In genomic region chr11:46379483-46380293, GRCh38 we compare ENCODE assay signal across 1 cellular context.
TF ChIP-seq lines count a peak whose summit lies in the region.
"Not testable (repeated sequence)": the region's sequence is repeated elsewhere in the genome, so short reads cannot be mapped to it uniquely, and the experiment has no call there.

No MANE protein-coding gene starts in this region.

TF ChIP-seq in HepG2, 621 proteins besides CTCF, POLR2A, EP300 and RAD21 (continues in another document):
- TF ChIP-seq AGO1 (IDR thresholded peaks at IDR 0.05; ENCODE audit: low read depth, low read length, poor library complexity, severe bottlenecking) (peak; percentile 21), SALL2 (CRISPR knock-in tag; IDR thresholded peaks at IDR 0.05) (peak; percentile 12; the same call in 1 of the 2 replicates), ATF3 (CRISPR knock-in tag; IDR thresholded peaks at IDR 0.05) (0 out of 2 replicates have a peak, but pooled peaks have one; percentile 1), BORCS8-MEF2B (CRISPR knock-in tag; IDR thresholded peaks at IDR 0.05) (peak; percentile 51; the same call in 1 of the 2 replicates), SIX1 (CRISPR knock-in tag; IDR thresholded peaks at IDR 0.05; ENCODE audit: borderline replicate concordance) (peak; percentile 39; the same call in 1 of the 2 replicates), ZNF543 (CRISPR knock-in tag; IDR thresholded peaks at IDR 0.05) (0 out of 2 replicates have a peak, but pooled peaks have one; percentile 36), SPEN (CRISPR knock-in tag; IDR thresholded peaks at IDR 0.05; ENCODE audit: low read depth) (peak; percentile 71; the same call in 1 of the 2 replicates), SIX4 (CRISPR knock-in tag; IDR thresholded peaks at IDR 0.05) (peak; percentile 86), ZNF770 (CRISPR knock-in tag; IDR thresholded peaks at IDR 0.05) (peak; percentile 86), PAXIP1 (CRISPR knock-in tag; conservative IDR thresholded peaks at IDR 0.05) (peak; percentile 36), ZNF746 (CRISPR knock-in tag; IDR thresholded peaks at IDR 0.05) (0 out of 2 replicates have a peak, but pooled peaks have one; percentile 26), IRF9 (CRISPR knock-in tag; IDR thresholded peaks at IDR 0.05; ENCODE audit: borderline replicate concordance) (0 out of 2 replicates have a peak, but pooled peaks have one; percentile 61), CENPT (CRISPR knock-in tag; IDR thresholded peaks at IDR 0.05; ENCODE audit: low read depth) (0 out of 2 replicates have a peak, but pooled peaks have one; percentile 59), DR1 (CRISPR knock-in tag; IDR thresholded peaks at IDR 0.05) (peak; percentile 68), MYC (CRISPR knock-in tag; IDR thresholded peaks at IDR 0.05; ENCODE audit: borderline replicate concordance) (peak; percentile 32; the same call in 1 of the 2 replicates), ZNF546 (CRISPR knock-in tag; conservative IDR thresholded peaks at IDR 0.05) (0 out of 2 replicates have a peak, but pooled peaks have one; percentile 57), SOX13 (CRISPR knock-in tag; conservative IDR thresholded peaks at IDR 0.05 in 1 of 2, IDR thresholded peaks at IDR 0.05 in 1 of 2) (peak in 1 of 2 experiments; percentile 51; a peak in 1 of 4 replicates), MAZ (CRISPR knock-in tag; IDR thresholded peaks at IDR 0.05; ENCODE audit: low read depth) (peak; percentile 53; the same call in 1 of the 2 replicates), PHF21A (CRISPR knock-in tag; IDR thresholded peaks at IDR 0.05) (0 out of 2 replicates have a peak, but pooled peaks have one; percentile 32), TFAP4 (IDR thresholded peaks at IDR 0.05; ENCODE audit: borderline replicate concordance, low read depth) (peak; percentile 58; the same call in 1 of the 2 replicates), ZFX (CRISPR knock-in tag; IDR thresholded peaks at IDR 0.05; ENCODE audit: low read depth) (peak; percentile 93), ZNF740 (CRISPR knock-in tag; IDR thresholded peaks at IDR 0.05) (0 out of 2 replicates have a peak, but pooled peaks have one; percentile 21), MEIS1 (CRISPR knock-in tag; IDR thresholded peaks at IDR 0.05; ENCODE audit: borderline replicate concordance) (0 out of 2 replicates have a peak, but pooled peaks have one; percentile 47), PATZ1 (CRISPR knock-in tag; IDR thresholded peaks at IDR 0.05) (peak; percentile 81; the same call in 1 of the 2 replicates), ZNF792 (CRISPR knock-in tag; IDR thresholded peaks at IDR 0.05) (peak; percentile 66), ZNF263 (CRISPR knock-in tag; IDR thresholded peaks at IDR 0.05) (peak; percentile 93), ZNF160 (CRISPR knock-in tag; IDR thresholded peaks at IDR 0.05) (0 out of 2 replicates have a peak, but pooled peaks have one; percentile 33), THAP11 (CRISPR knock-in tag; IDR thresholded peaks at IDR 0.05) (0 out of 2 replicates have a peak, but pooled peaks have one; percentile 26), ZBTB38 (CRISPR knock-in tag; IDR thresholded peaks at IDR 0.05) (peak; percentile 13; the same call in 1 of the 2 replicates), ARID4A (CRISPR knock-in tag; IDR thresholded peaks at IDR 0.05; ENCODE audit: borderline replicate concordance) (peak; percentile 45; the same call in 1 of the 2 replicates), KAT7 (CRISPR knock-in tag; IDR thresholded peaks at IDR 0.05; ENCODE audit: borderline replicate concordance) (peak; percentile 35; the same call in 1 of the 2 replicates), RXRB (CRISPR knock-in tag; IDR thresholded peaks at IDR 0.05; ENCODE audit: borderline replicate concordance) (0 out of 2 replicates have a peak, but pooled peaks have one; percentile 12), MAX (IDR thresholded peaks at IDR 0.05) (0 out of 2 replicates have a peak, but pooled peaks have one; percentile 55), ZBTB20 (CRISPR knock-in tag; IDR thresholded peaks at IDR 0.05; ENCODE audit: borderline replicate concordance, low read depth) (peak; percentile 24; the same call in 1 of the 2 replicates), ZNF574 (CRISPR knock-in tag; IDR thresholded peaks at IDR 0.05) (peak; percentile 66), ZSCAN21 (CRISPR knock-in tag; IDR thresholded peaks at IDR 0.05; ENCODE audit: borderline replicate concordance) (peak; percentile 65; the same call in 1 of the 2 replicates), POLR2G (IDR thresholded peaks at IDR 0.05; ENCODE audit: low read depth, low read length) (0 out of 2 replicates have a peak, but pooled peaks have one; percentile 29), ZNF564 (CRISPR knock-in tag; IDR thresholded peaks at IDR 0.05) (0 out of 2 replicates have a peak, but pooled peaks have one; percentile 49), PITX1 (CRISPR knock-in tag; IDR thresholded peaks at IDR 0.05) (peak; percentile 58; the same call in 1 of the 2 replicates), MED1 (CRISPR knock-in tag; IDR thresholded peaks at IDR 0.05) (peak; percentile 54)
- TF ChIP-seq SOX13 (IDR thresholded peaks at IDR 0.05); MAZ (IDR thresholded peaks at IDR 0.05; ENCODE audit: borderline replicate concordance, low read depth, low read length): not testable (repeated sequence)
